8 cellular contexts compared by ENCODE assay signal in the genomic region with DNA sequence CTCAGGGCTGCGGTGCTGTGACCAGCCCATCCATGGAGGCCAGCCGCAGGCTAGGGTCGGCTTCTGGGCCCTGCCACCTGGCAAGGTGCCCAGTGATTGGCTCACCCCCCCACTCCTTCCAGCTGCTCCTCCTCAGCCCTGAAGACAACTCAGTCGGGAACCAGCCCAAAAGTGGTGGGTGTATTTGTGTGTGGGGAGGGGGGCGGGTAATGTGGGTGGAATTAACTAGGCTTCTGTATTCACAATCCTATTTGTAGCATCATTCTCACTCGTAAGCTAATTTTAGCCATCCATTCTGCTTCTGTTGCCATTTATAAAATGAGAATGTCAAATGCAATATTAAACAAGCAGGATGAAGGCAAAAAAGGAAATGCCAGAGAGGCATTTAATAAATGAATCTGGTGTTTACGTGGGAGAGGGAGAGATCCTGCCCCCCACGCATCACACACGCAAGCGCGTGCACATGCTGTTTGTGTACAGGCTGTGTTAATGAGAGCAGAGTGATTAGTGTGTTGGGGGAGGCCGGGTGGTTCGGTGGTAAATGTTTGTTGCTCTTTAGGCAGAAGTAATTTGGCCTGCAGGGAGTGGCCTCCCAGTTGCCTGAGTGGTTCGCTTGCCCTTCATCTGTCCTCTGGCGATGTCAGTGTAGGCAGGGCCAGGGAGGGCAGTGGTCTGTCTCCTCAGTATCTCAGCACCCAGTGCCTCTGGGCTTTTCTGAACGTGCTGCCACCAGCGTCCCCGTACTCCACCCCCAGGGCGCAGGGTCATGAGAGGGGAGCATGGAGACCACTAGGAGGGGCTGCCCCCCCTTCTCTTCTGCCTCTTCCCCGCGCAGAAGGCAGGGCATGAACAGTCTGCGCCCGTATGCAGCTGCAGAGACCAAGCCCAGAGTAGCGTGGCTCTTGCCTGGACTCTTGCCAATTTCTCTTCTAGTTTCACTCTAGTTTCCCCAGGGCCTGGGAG.
A peak's percentile ranks its signal among the peaks of the same experiment; 100 is the strongest.
DNase-seq lines count a peak whose midpoint lies in the region; ATAC-seq and TF ChIP-seq lines count a peak whose summit lies in the region.

No MANE protein-coding gene starts in this region.

- no peaks in the 10 kb centered on the region for H3K27me3 ChIP-seq in AG04450 (ENCODE audit: control insufficient read depth, insufficient read depth, low read length)
- no peaks in the 10 kb centered on the region for H3K27me3 ChIP-seq in right atrium auricular region

- H3K36me3 Mint-ChIP-seq in activated naive CD8-positive, alpha-beta T cell: peaks cover 3% of the 10 kb centered on the region

- TF ChIP-seq CTCF in AG04450 (IDR thresholded peaks at IDR 0.05; ENCODE audit: low read depth, low read length) (0 out of 2 replicates have a peak, but pooled peaks have one; percentile 6), right atrium auricular region (IDR thresholded peaks at IDR 0.05) (peak in 1 of 2 donors; percentile 21), retinal pigment epithelial cell (conservative IDR thresholded peaks at IDR 0.05; ENCODE audit: low read depth, low read length) (peak; percentile 8)

- ATAC-seq in GM18867 (IDR thresholded peaks at IDR 0.05; ENCODE audit: unreplicated experiment): peak; percentile 47
- ATAC-seq in HG03196 (IDR thresholded peaks at IDR 0.05; ENCODE audit: unreplicated experiment): peak; percentile 65

- no peaks in the 10 kb centered on the region for H3K27me3 Mint-ChIP-seq in activated naive CD8-positive, alpha-beta T cell

- H3K4me3 Mint-ChIP-seq in activated naive CD8-positive, alpha-beta T cell: peak overlapping the region; percentile 62

- no peaks in the 10 kb centered on the region for H3K9me3 ChIP-seq in AG04450 (ENCODE audit: control insufficient read depth, insufficient read depth, low read length)
- no peaks in the 10 kb centered on the region for H3K9me3 ChIP-seq in right atrium auricular region

- H3K4me1 ChIP-seq in right atrium auricular region: peaks cover 0 to 35% of the 10 kb centered on the region in 2 donors

- H3K36me3 ChIP-seq in right atrium auricular region: no peaks in the 10 kb centered on the region

- DNase-seq in AG04450 (ENCODE audit: low read depth, low spot score) (peak; percentile 24), NCI-H526 treated with DMSO at 0.1 percent for 48 hours (lab: John Stamatoyannopoulos, UW) (peak; percentile 83), right atrium auricular region (ENCODE audit: low spot score) (peak; percentile 68), retinal pigment epithelial cell (ENCODE audit: low read depth) (no peak), GOT3 (lab: John Stamatoyannopoulos, UW) (no peak)

- POLR2A ChIA-PET in AG04450 (lab: Yijun Ruan, JAX): no interaction called here

- peaks cover 84% of the 10 kb centered on the region for H3K4me1 Mint-ChIP-seq in activated naive CD8-positive, alpha-beta T cell (ENCODE audit: low read depth)

- H3K4me3 ChIP-seq in AG04450 (ENCODE audit: low read depth, low read length) (no peak overlapping the region), right atrium auricular region (peak overlapping the region in 1 of 2 donors; percentile 24), retinal pigment epithelial cell (ENCODE audit: low read length) (no peak overlapping the region)

- peak overlapping the region; percentile 99 for H3K27ac Mint-ChIP-seq in activated naive CD8-positive, alpha-beta T cell

- H3K27ac ChIP-seq in AG04450 (ENCODE audit: low read depth, low read length) (peak overlapping the region; percentile 24), right atrium auricular region (peak overlapping the region; percentile 79 to 81)

- no peaks in the 10 kb centered on the region for H3K9me3 Mint-ChIP-seq in activated naive CD8-positive, alpha-beta T cell (ENCODE audit: low read depth)

- CTCF ChIA-PET in AG04450 (lab: Charles Lee): interaction anchor here (2.5 to 5.2 kb wide), 2 partner anchors 67 to 362 kb away, joined by 10 to 26 read pairs; no protein-coding TSS in a partner anchor

Comparison
In these comparisons a context has a peak if more than half of its experiments do, and no peak if none do; other contexts are left out.
1. DNase-seq: peak in AG04450 (single experiment), NCI-H526 treated with DMSO at 0.1 percent for 48 hours (single experiment) and right atrium auricular region (single experiment); none in retinal pigment epithelial cell (single experiment) and GOT3 (single experiment).